16 cellular contexts compared by ENCODE assay signal in genomic region chr2:127054996-127055785, GRCh38. TPM values are rescaled to one million over a fixed set of nuclear protein-coding genes. Genes with fewer than 3 reads are reported as not detected.
DNase-seq lines count a peak whose midpoint lies in the region; ATAC-seq and TF ChIP-seq lines count a peak whose summit lies in the region.
"Had no signal": no experiment of that assay in that cellular context is flagged by ENCODE, and none has a peak within 500 bp of the region (broad histone marks: within the 10 kb centered on the region; RNA-seq: fewer than 3 reads in every experiment).

No MANE protein-coding gene starts in this region.

- DNase-seq in left ventricle myocardium inferior = peak; percentile 11
- DNase-seq in cardiac septum (ENCODE audit: low spot score) = no peak
- no peak for DNase-seq in central memory CD8-positive, alpha-beta T cell (ENCODE audit: low spot score in 2 of 2)
- no peak for DNase-seq in neuronal stem cell (ENCODE audit: low spot score)
- no peak for DNase-seq in uterus
- no peak for DNase-seq in LoVo (ENCODE audit: low spot score)
- DNase-seq: DMS79 treated with DMSO at 0.1 percent for 48 hours, HCEC 1CT, KBM-7, NCI-H1048, NCI-H146, NCI-H510A treated with DMSO at 0.1 percent for 48 hours, PC-9 had no signal

- H3K36me3 Mint-ChIP-seq in central memory CD8-positive, alpha-beta T cell (ENCODE audit: insufficient read depth) = peaks cover 13% of the 10 kb centered on the region
- peaks cover 46% of the 10 kb centered on the region for H3K36me3 Mint-ChIP-seq in stimulated activated memory B cell treated with anti-CD40 and anti-IgM and Interleukin-4, amounts not matched to agents 10 μg/mL and 1 μg/mL and 100 μg/mL, for 72 hours

- no peak overlapping the region for H2BK12ac ChIP-seq in neuronal stem cell (ENCODE audit: low read length)

- no peaks in the 10 kb centered on the region for H3K27me3 ChIP-seq in left ventricle myocardium inferior (ENCODE audit: low read depth)
- H3K27me3 ChIP-seq in neuronal stem cell (ENCODE audit: control insufficient read depth in 3 of 3, insufficient read depth in 3 of 3, low read depth in 1 of 3, low read length in 3 of 3) = no peaks in the 10 kb centered on the region
- no peaks in the 10 kb centered on the region for H3K27me3 ChIP-seq in uterus
- H3K27me3 ChIP-seq: BE2C had no signal

- no peak overlapping the region for H3K14ac ChIP-seq in neuronal stem cell (ENCODE audit: low read length)

- H3K4me1 ChIP-seq in left ventricle myocardium inferior = peaks cover 7% of the 10 kb centered on the region
- H3K4me1 ChIP-seq in neuronal stem cell (ENCODE audit: control insufficient read depth in 2 of 2, insufficient read depth in 1 of 2, low read depth in 1 of 2, low read length in 2 of 2) = peaks cover 0 to 4% of the 10 kb centered on the region in 2 donors
- H3K4me1 ChIP-seq in uterus = no peaks in the 10 kb centered on the region
- H3K4me1 ChIP-seq: BE2C had no signal

- H2AK5ac ChIP-seq in neuronal stem cell (ENCODE audit: low read depth, low read length) = no peak overlapping the region

- peak overlapping the region; percentile 24 for H2BK5ac ChIP-seq in neuronal stem cell (ENCODE audit: low read length)

- H3K79me1 ChIP-seq in neuronal stem cell (ENCODE audit: low read depth, low read length) = peaks cover 7% of the 10 kb centered on the region

- H4K91ac ChIP-seq in neuronal stem cell (ENCODE audit: low read depth, low read length, poor library complexity) = no peak overlapping the region

- H2AFZ ChIP-seq in neuronal stem cell (ENCODE audit: low read length) = no peak overlapping the region
- H2AFZ ChIP-seq: PC-9 had no signal

- no peak overlapping the region for H3K4me3 Mint-ChIP-seq in central memory CD8-positive, alpha-beta T cell
- H3K4me3 Mint-ChIP-seq in stimulated activated memory B cell treated with anti-CD40 and anti-IgM and Interleukin-4, amounts not matched to agents 10 μg/mL and 1 μg/mL and 100 μg/mL, for 72 hours = no peak overlapping the region

- no peak overlapping the region for H3K4ac ChIP-seq in neuronal stem cell (ENCODE audit: low read length)

- H2BK15ac ChIP-seq in neuronal stem cell (ENCODE audit: low read length) = no peak overlapping the region

- WGBS in neuronal stem cell (ENCODE audit: extremely low coverage in 2 of 2, insufficient read length in 2 of 2, insufficient replicate concordance in 1 of 2), 2 donors = no CpG with 5 or more reads among the region's 25 CpGs

- ATAC-seq in central memory CD8-positive, alpha-beta T cell (replicated peaks; ENCODE audit: extremely low read depth, poor library complexity, severe bottlenecking) = no peak
- peak; percentile 5 for ATAC-seq in stimulated activated memory B cell treated with anti-CD40 and anti-IgM and Interleukin-4, amounts not matched to agents 10 μg/mL and 1 μg/mL and 100 μg/mL, for 72 hours
- ATAC-seq in HG02610 (IDR thresholded peaks at IDR 0.05; ENCODE audit: unreplicated experiment) = no peak

- H4K8ac ChIP-seq in neuronal stem cell (ENCODE audit: low read depth, low read length) = no peak overlapping the region

- intact Hi-C loops in left ventricle myocardium inferior (cut with micrococcal nuclease) = no loop called here
- intact Hi-C loops in cardiac septum (cut with DNase I) = no loop called here
- intact Hi-C loops in uterus (cut with DNase I; ENCODE audit: low total_unique reads) = no loop called here

- no peak for TF ChIP-seq POLR2A in uterus (IDR thresholded peaks at IDR 0.05)

- H3K27ac Mint-ChIP-seq in central memory CD8-positive, alpha-beta T cell (ENCODE audit: low read depth) = peak overlapping the region; percentile 53
- no peak overlapping the region for H3K27ac Mint-ChIP-seq in stimulated activated memory B cell treated with anti-CD40 and anti-IgM and Interleukin-4, amounts not matched to agents 10 μg/mL and 1 μg/mL and 100 μg/mL, for 72 hours

- H3K4me3 ChIP-seq in left ventricle myocardium inferior (no peak overlapping the region), neuronal stem cell (ENCODE audit: low read length in 2 of 2) (no peak overlapping the region), uterus (no peak overlapping the region)
- H3K4me3 ChIP-seq: PC-9 had no signal

- H3K18ac ChIP-seq in neuronal stem cell (ENCODE audit: low read length) = no peak overlapping the region

- no peaks in the 10 kb centered on the region for H3K9me3 Mint-ChIP-seq in central memory CD8-positive, alpha-beta T cell
- H3K9me3 Mint-ChIP-seq in stimulated activated memory B cell treated with anti-CD40 and anti-IgM and Interleukin-4, amounts not matched to agents 10 μg/mL and 1 μg/mL and 100 μg/mL, for 72 hours = no peaks in the 10 kb centered on the region

- no peak overlapping the region for H3K23ac ChIP-seq in neuronal stem cell (ENCODE audit: low read depth, low read length, poor library complexity)

- H3K27me3 Mint-ChIP-seq in central memory CD8-positive, alpha-beta T cell = no peaks in the 10 kb centered on the region
- H3K27me3 Mint-ChIP-seq in stimulated activated memory B cell treated with anti-CD40 and anti-IgM and Interleukin-4, amounts not matched to agents 10 μg/mL and 1 μg/mL and 100 μg/mL, for 72 hours = no peaks in the 10 kb centered on the region

- no peak overlapping the region for H3K27ac ChIP-seq in left ventricle myocardium inferior (replicated peaks)
- no peak overlapping the region for H3K27ac ChIP-seq in neuronal stem cell (replicated peaks; ENCODE audit: low read length)
- no peak overlapping the region for H3K27ac ChIP-seq in uterus
- H3K27ac ChIP-seq: PC-9 had no signal

- no peaks in the 10 kb centered on the region for H3K9me3 ChIP-seq in left ventricle myocardium inferior (replicated peaks)
- peaks cover 0 to 4% of the 10 kb centered on the region in 2 donors for H3K9me3 ChIP-seq in neuronal stem cell (replicated peaks in 1 of 2; ENCODE audit: control insufficient read depth in 2 of 2, insufficient read depth in 1 of 2, low read depth in 1 of 2, low read length in 2 of 2)
- H3K9me3 ChIP-seq in uterus = no peaks in the 10 kb centered on the region
- H3K9me3 ChIP-seq: BE2C had no signal

- no peak overlapping the region for H2BK120ac ChIP-seq in neuronal stem cell (ENCODE audit: low read depth, low read length)

- H3K36me3 ChIP-seq in left ventricle myocardium inferior (no peaks in the 10 kb centered on the region), neuronal stem cell (replicated peaks in 1 of 2; ENCODE audit: control insufficient read depth in 2 of 2, insufficient read depth in 2 of 2, low read length in 2 of 2) (peaks cover 4 to 10% of the 10 kb centered on the region in 2 donors), uterus (no peaks in the 10 kb centered on the region)
- H3K36me3 ChIP-seq: BE2C had no signal

- H3K4me2 ChIP-seq in neuronal stem cell (ENCODE audit: insufficient read depth, low read length, poor library complexity, severe bottlenecking) = no peak overlapping the region
- H3K4me2 ChIP-seq: PC-9 had no signal

- TF ChIP-seq CTCF in left ventricle myocardium inferior (IDR thresholded peaks at IDR 0.05; ENCODE audit: borderline replicate concordance) (no peak), uterus (IDR thresholded peaks at IDR 0.05) (no peak)

- peaks cover 36% of the 10 kb centered on the region for H3K4me1 Mint-ChIP-seq in central memory CD8-positive, alpha-beta T cell
- peaks cover 16% of the 10 kb centered on the region for H3K4me1 Mint-ChIP-seq in stimulated activated memory B cell treated with anti-CD40 and anti-IgM and Interleukin-4, amounts not matched to agents 10 μg/mL and 1 μg/mL and 100 μg/mL, for 72 hours

- H3K9ac ChIP-seq in neuronal stem cell (ENCODE audit: low read depth, low read length, poor library complexity) = no peak overlapping the region

RNA-seq across cellular contexts. Expression of gene BIN1, which starts 51.8 kb away (rescaled TPM):
- total RNA-seq in left ventricle myocardium inferior (15.8 TPM), cardiac septum (14.0 TPM), uterus (100 to 1,000 TPM in 1 of 4 donors, 10 to 100 TPM in 3; 41.5 to 112 (median 57.8) TPM)
- 58.5 TPM for polyA plus RNA-seq in neuronal stem cell (2013, experiment 1 of 2)
- polyA plus RNA-seq in neuronal stem cell (2013, experiment 2 of 2) = 59.1 TPM
